21 cellular contexts compared by ENCODE assay signal in genomic region chr4:31016322-31017061, GRCh38.
DNase-seq lines count a peak whose midpoint lies in the region; ATAC-seq, FAIRE-seq and TF ChIP-seq lines count a peak whose summit lies in the region.
"Had no signal": no experiment of that assay in that cellular context is flagged by ENCODE, and none has a peak within 500 bp of the region (broad histone marks: within the 10 kb centered on the region; RNA-seq: fewer than 3 reads in every experiment).

No MANE protein-coding gene starts in this region.

- intact Hi-C loops in left colon (cut with DNase I, micrococcal nuclease), result no loop called here

- H3K27me3 ChIP-seq in GM23338 (ENCODE audit: insufficient read depth), result no peaks in the 10 kb centered on the region
- H3K27me3 ChIP-seq in endodermal cell (ENCODE audit: control insufficient read depth, insufficient read depth, low read length, poor library complexity, severe bottlenecking), result no peaks in the 10 kb centered on the region
- no peaks in the 10 kb centered on the region for H3K27me3 ChIP-seq in neural progenitor cell

- H3K27ac Mint-ChIP-seq in GM23338, result no peak overlapping the region
- no peak overlapping the region for H3K27ac Mint-ChIP-seq in endodermal cell
- H3K27ac Mint-ChIP-seq in neural progenitor cell, result peak overlapping the region; percentile 40
- H3K27ac Mint-ChIP-seq: CD4-positive, CD25-positive, alpha-beta regulatory T cell had no signal

- FAIRE-seq in HTR-8/SVneo (lab: Jason Lieb, UNC), result peak; percentile 16
- FAIRE-seq: A549 had no signal

- H3K79me2 ChIP-seq in GM23338 (replicated peaks; ENCODE audit: insufficient read depth), result no peaks in the 10 kb centered on the region
- H3K79me2 ChIP-seq in neural progenitor cell (ENCODE audit: low read depth), result no peaks in the 10 kb centered on the region

- H3K4me1 ChIP-seq in GM23338 (ENCODE audit: insufficient read depth) (peaks cover 4% of the 10 kb centered on the region; the same call in 1 of the 2 replicates), endodermal cell (ENCODE audit: control insufficient read depth, insufficient read depth, low read length) (no peaks in the 10 kb centered on the region), neural progenitor cell (no peaks in the 10 kb centered on the region)
- H3K4me1 ChIP-seq: A549 had no signal

- H3K4me2 ChIP-seq in GM23338 (no peak overlapping the region), neural progenitor cell (no peak overlapping the region)
- H3K4me2 ChIP-seq: A549, PC-9 had no signal

- H2AFZ ChIP-seq in GM23338 (no peak overlapping the region), neural progenitor cell (replicated peaks) (no peak overlapping the region)
- H2AFZ ChIP-seq: PC-9 had no signal

- H3K4me3 Mint-ChIP-seq in GM23338, result no peak overlapping the region
- H3K4me3 Mint-ChIP-seq in endodermal cell, result no peak overlapping the region
- no peak overlapping the region for H3K4me3 Mint-ChIP-seq in neural progenitor cell
- H3K4me3 Mint-ChIP-seq: CD4-positive, CD25-positive, alpha-beta regulatory T cell had no signal

- no peaks in the 10 kb centered on the region for H3K9me3 ChIP-seq in endodermal cell (ENCODE audit: control insufficient read depth, low read length)
- H3K9me3 ChIP-seq in neural progenitor cell (ENCODE audit: low read depth), result no peaks in the 10 kb centered on the region
- H3K9me3 ChIP-seq: A549 had no signal

- H3K27me3 Mint-ChIP-seq in GM23338 (ENCODE audit: insufficient read depth, low read depth, poor library complexity) (no peaks in the 10 kb centered on the region), endodermal cell (ENCODE audit: insufficient read depth) (no peaks in the 10 kb centered on the region), neural progenitor cell (ENCODE audit: insufficient read depth, low read depth) (no peaks in the 10 kb centered on the region)
- H3K27me3 Mint-ChIP-seq: CD4-positive, CD25-positive, alpha-beta regulatory T cell had no signal

- no peak overlapping the region for H3K27ac ChIP-seq in GM23338 (ENCODE audit: low read depth)
- no peak overlapping the region for H3K27ac ChIP-seq in endodermal cell (ENCODE audit: low read depth, low read length)
- H3K27ac ChIP-seq in neural progenitor cell, result no peak overlapping the region
- H3K27ac ChIP-seq: A549, PC-9 had no signal

- H3K4me1 Mint-ChIP-seq in GM23338, result no peaks in the 10 kb centered on the region
- H3K4me1 Mint-ChIP-seq in endodermal cell, result peaks cover 21% of the 10 kb centered on the region
- H3K4me1 Mint-ChIP-seq in neural progenitor cell, result peaks cover 12% of the 10 kb centered on the region
- H3K4me1 Mint-ChIP-seq: CD4-positive, CD25-positive, alpha-beta regulatory T cell had no signal

- H3K36me3 Mint-ChIP-seq in GM23338 (ENCODE audit: low read depth) (no peaks in the 10 kb centered on the region), endodermal cell (ENCODE audit: low read depth) (no peaks in the 10 kb centered on the region), neural progenitor cell (no peaks in the 10 kb centered on the region)
- H3K36me3 Mint-ChIP-seq: CD4-positive, CD25-positive, alpha-beta regulatory T cell had no signal

- H3K36me3 ChIP-seq in GM23338 (ENCODE audit: insufficient read depth) (no peaks in the 10 kb centered on the region), endodermal cell (ENCODE audit: control insufficient read depth, insufficient read depth, low read length) (no peaks in the 10 kb centered on the region), neural progenitor cell (no peaks in the 10 kb centered on the region)

- H3K9me2 ChIP-seq in GM23338 (ENCODE audit: insufficient read depth), result no peaks in the 10 kb centered on the region

- 92 to 97% methylated on average over 2 of the region's 2 CpGs for WGBS in endodermal cell (ENCODE audit: insufficient coverage in 1 of 2, insufficient read length in 1 of 2), 2 experiments

- peak; percentile 65 for ATAC-seq in GM23338
- no peak for ATAC-seq in left colon
- ATAC-seq: A549 had no signal

- H3K4me3 ChIP-seq in GM23338, result no peak overlapping the region
- no peak overlapping the region for H3K4me3 ChIP-seq in endodermal cell (ENCODE audit: low read length)
- no peak overlapping the region for H3K4me3 ChIP-seq in neural progenitor cell
- H3K4me3 ChIP-seq: A549, PC-9 had no signal

- H3K9me3 Mint-ChIP-seq in GM23338, result no peaks in the 10 kb centered on the region
- H3K9me3 Mint-ChIP-seq in endodermal cell, result no peaks in the 10 kb centered on the region
- no peaks in the 10 kb centered on the region for H3K9me3 Mint-ChIP-seq in neural progenitor cell

- H3K9ac ChIP-seq in endodermal cell (ENCODE audit: extremely low read depth, low read length, poor library complexity, severe bottlenecking) (no peak overlapping the region), neural progenitor cell (no peak overlapping the region)

- H4K20me1 ChIP-seq in GM23338 (replicated peaks; ENCODE audit: insufficient read depth) (no peaks in the 10 kb centered on the region), neural progenitor cell (ENCODE audit: low read depth) (no peaks in the 10 kb centered on the region)

- no peaks in the 10 kb centered on the region for H3F3A ChIP-seq in GM23338 (replicated peaks; ENCODE audit: low read depth)
- no peaks in the 10 kb centered on the region for H3F3A ChIP-seq in neural progenitor cell (ENCODE audit: low read depth)

- TF ChIP-seq CTCF in GM23338 (conservative IDR thresholded peaks at IDR 0.05; ENCODE audit: low read depth in 2 of 2) (peak; percentile 63 to 81), endodermal cell (conservative IDR thresholded peaks at IDR 0.05) (peak; percentile 56), neural progenitor cell (IDR thresholded peaks at IDR 0.05) (peak; percentile 40)

- DNase-seq in GM23338 (ENCODE audit: low spot score) (peak; percentile 58), HTR-8/SVneo (ENCODE audit: insufficient read length, low spot score) (no peak), endodermal cell (peak; percentile 51), neural progenitor cell (ENCODE audit: low spot score) (peak; percentile 36), HCEC 1CT (no peak), left colon (no peak), islet precursor cell (no peak)
- DNase-seq in stimulated activated CD4-positive, alpha-beta T cell treated with anti-CD3 and anti-CD28 coated beads, Interleukin-4, amount 100 ng/mL, for 1 hour, result no peak
- DNase-seq: CD4-positive, CD25-positive, alpha-beta regulatory T cell; EL; GF-D8; Kasumi-1; NCI-H1417; NCI-H1930; NCI-H2227 treated with DMSO at 0.1 percent for 48 hours; NCI-H510A; NCI-H748 treated with DMSO at 0.1 percent for 48 hours; PC-9; RPMI8226; SHP77 had no signal

TF ChIP-seq in GM23338, 12 proteins besides CTCF, POLR2A, EP300 and RAD21:
- TF ChIP-seq EZH2 (IDR thresholded peaks at IDR 0.05; ENCODE audit: low read depth, unreplicated experiment), result no peak

Comparison
In these comparisons a context has a peak if more than half of its experiments do, and no peak if none do; other contexts are left out.
1. DNase-seq: peak in GM23338 (single experiment), endodermal cell (single experiment) and neural progenitor cell (single experiment); none in HTR-8/SVneo (single experiment), HCEC 1CT (single experiment), stimulated activated CD4-positive, alpha-beta T cell treated with anti-CD3 and anti-CD28 coated beads, Interleukin-4, amount 100 ng/mL, for 1 hour (single experiment), left colon (0 of 2) and islet precursor cell (single experiment).
2. Peak in every context shown above with its lines, with median percentiles within 50 percentile points of each other: CTCF ChIP-seq.